Comparison of ENCODE assay signal across 8 cellular contexts in the genomic region with DNA sequence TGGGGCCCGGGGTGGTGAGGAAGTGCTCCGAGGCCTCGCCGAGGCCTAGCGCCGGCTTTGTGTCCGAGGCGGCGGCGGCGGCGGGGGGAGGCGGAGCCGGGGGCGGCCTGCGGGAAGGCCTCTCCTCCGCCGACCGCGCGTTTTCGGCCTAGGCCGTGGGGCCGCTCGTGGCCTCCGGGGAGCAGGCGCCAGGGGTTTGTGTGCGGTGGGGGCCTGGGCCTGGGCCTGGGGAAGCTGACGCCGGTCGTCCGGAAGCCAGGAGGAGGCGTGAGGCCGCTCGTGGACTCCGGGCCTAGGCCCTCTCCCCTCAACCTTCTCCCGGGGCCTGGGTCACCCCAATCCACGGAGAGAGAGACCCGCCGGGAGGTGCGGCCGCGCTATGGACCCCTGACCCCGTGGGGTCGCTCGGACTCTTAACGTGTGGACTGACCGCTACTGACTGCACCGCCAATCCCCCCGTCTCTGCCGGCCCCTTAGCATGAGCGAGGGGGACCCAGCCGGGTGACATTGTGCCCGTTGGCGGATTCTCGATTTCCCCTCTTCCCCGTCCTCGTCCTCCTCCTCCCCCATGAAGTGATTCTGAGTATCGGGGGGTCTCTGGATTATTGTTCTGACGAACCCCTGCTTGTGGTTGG. TPM values are rescaled to one million over a fixed set of nuclear protein-coding genes. Genes with fewer than 3 reads are reported as not detected.
DNase-seq lines count a peak whose midpoint lies in the region; ATAC-seq and TF ChIP-seq lines count a peak whose summit lies in the region.

No MANE protein-coding gene starts in this region.

- H3K4me3 ChIP-seq in lower lobe of right lung, result peak overlapping the region; percentile 85

- intact Hi-C loops in lower lobe of right lung (cut with DNase I), result no loop called here

- ATAC-seq in GM18868 (IDR thresholded peaks at IDR 0.05; ENCODE audit: unreplicated experiment) (peak; percentile 34), HG03342 (IDR thresholded peaks at IDR 0.05; ENCODE audit: unreplicated experiment) (peak; percentile 20), lower lobe of right lung (peak; percentile 83 to 85)

- H3K9me3 ChIP-seq in lower lobe of right lung, result no peaks in the 10 kb centered on the region

- DNase-seq in 8988T (peak; percentile 15), UCSD-AML1 (lab: John Stamatoyannopoulos, UW; ENCODE audit: unreplicated experiment) (peak; percentile 74), lower lobe of right lung (peak; percentile 82), NCI-H2029 treated with DMSO at 0.1 percent for 48 hours (lab: John Stamatoyannopoulos, UW) (no peak)
- DNase-seq in stimulated activated CD8-positive, alpha-beta memory T cell treated with anti-CD3 and anti-CD28 coated beads, Interleukin-12 subunit alpha, Interleukin-12 subunit beta, amount 100 ng/mL, for 4 hours (ENCODE audit: low read depth), result peak; percentile 34

- H3K4me1 ChIP-seq in lower lobe of right lung, result peaks cover 41% of the 10 kb centered on the region

- H3K27ac ChIP-seq in cingulate gyrus (ENCODE audit: low read depth, low read length) (peak overlapping the region; percentile 93), lower lobe of right lung (peak overlapping the region; percentile 100)

- no peaks in the 10 kb centered on the region for H3K36me3 ChIP-seq in lower lobe of right lung

- H3K27me3 ChIP-seq in lower lobe of right lung (ENCODE audit: low read depth), result no peaks in the 10 kb centered on the region

- TF ChIP-seq CTCF in lower lobe of right lung (IDR thresholded peaks at IDR 0.05), result no peak

RNA-seq across cellular contexts. Expression of a gene that starts 0.6 kb away (rescaled TPM):
- 42.1 TPM for total RNA-seq in lower lobe of right lung

Comparison
In these comparisons a context has a peak if more than half of its experiments do, and no peak if none do; other contexts are left out.
1. ATAC-seq: peak in every context shown above with its lines; median percentile 84 in lower lobe of right lung; 34 in GM18868; 20 in HG03342.